In the genomic region with DNA sequence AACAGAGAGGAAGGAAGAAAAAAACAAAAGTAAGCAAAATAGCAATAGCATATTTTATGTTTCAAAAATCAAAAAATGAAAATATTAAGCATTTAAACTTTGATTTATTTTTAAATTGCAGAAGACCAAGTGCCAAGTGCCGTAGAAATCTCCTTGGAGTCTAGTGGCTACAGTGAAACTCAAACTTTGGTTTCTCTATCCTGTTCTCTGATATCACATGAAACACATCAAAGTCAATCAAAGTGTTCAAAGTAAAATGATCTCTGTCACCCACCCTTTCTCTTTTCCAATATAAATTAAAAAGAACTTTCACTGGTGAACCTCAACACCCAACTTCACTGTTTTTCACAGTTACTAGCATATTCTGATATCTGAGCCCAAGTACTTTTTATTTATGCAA, we compare ENCODE assay signal across 13 cellular contexts.
DNase-seq lines count a peak whose midpoint lies in the region; ATAC-seq and TF ChIP-seq lines count a peak whose summit lies in the region.
"Had no signal": no experiment of that assay in that cellular context is flagged by ENCODE, and none has a peak within 500 bp of the region (broad histone marks: within the 10 kb centered on the region; RNA-seq: fewer than 3 reads in every experiment).

No MANE protein-coding gene starts in this region.

- POLR2A ChIA-PET in HEK293 (lab: Yijun Ruan, JAX), result no interaction called here
- POLR2A ChIA-PET in activated CD8-positive, alpha-beta T cell treated with anti-CD3 and anti-CD28 coated beads, Interleukin-2, amount 10 ng/mL, durations not matched to agents 7 days and 5 days (lab: Charles Lee), result interaction anchor here (0.6 to 0.7 kb wide), 2 partner anchors 41 to 206 kb away, joined by 3 read pairs; no protein-coding TSS in a partner anchor
- POLR2A ChIA-PET in naive thymus-derived CD4-positive, alpha-beta T cell (lab: Charles Lee), result interaction anchor here (0.8 to 2.9 kb wide), 7 partner anchors 8 to 549 kb away, joined by 3 to 11 read pairs (median 7); partner anchors contain the start of gene RPL34

- no peaks in the 10 kb centered on the region for H3K9me3 Mint-ChIP-seq in activated naive CD4-positive, alpha-beta T cell treated with anti-CD3 and anti-CD28 coated beads for 36 hours
- no peaks in the 10 kb centered on the region for H3K9me3 Mint-ChIP-seq in activated CD8-positive, alpha-beta T cell treated with anti-CD3 and anti-CD28 coated beads, Interleukin-2, amount 10 ng/mL, durations not matched to agents 7 days and 5 days (ENCODE audit: insufficient read depth)
- peaks cover 0 to 1% (median 0%) of the 10 kb centered on the region in 11 donors for H3K9me3 Mint-ChIP-seq in naive thymus-derived CD4-positive, alpha-beta T cell

- H3K4me3 ChIP-seq in HEK293 (ENCODE audit: low read depth, low read length), result no peak overlapping the region
- H3K4me3 ChIP-seq in naive thymus-derived CD4-positive, alpha-beta T cell (ENCODE audit: low read length), result no peak overlapping the region

- 0 out of 2 replicates have a peak, but pooled peaks cover 3% of the 10 kb centered on the region for H3K4me1 ChIP-seq in HEK293 (ENCODE audit: control insufficient read depth, insufficient read depth, low read length)
- H3K4me1 ChIP-seq in naive thymus-derived CD4-positive, alpha-beta T cell (ENCODE audit: control insufficient read depth in 2 of 2, insufficient read depth in 2 of 2, low read length in 2 of 2), result peaks cover 23 to 67% of the 10 kb centered on the region in 2 donors

- no peak overlapping the region for H3K27ac ChIP-seq in HEK293 (ENCODE audit: extremely low read depth, low read depth, low read length)
- peak overlapping the region; percentile 77 for H3K27ac ChIP-seq in naive thymus-derived CD4-positive, alpha-beta T cell (ENCODE audit: low read depth, low read length)
- H3K27ac ChIP-seq: KMS-11 had no signal

- DNase-seq in activated naive CD4-positive, alpha-beta T cell treated with anti-CD3 and anti-CD28 coated beads for 36 hours, result no peak
- no peak for DNase-seq in activated naive CD4-positive, alpha-beta T cell (lab: John Stamatoyannopoulos, UW)
- DNase-seq in activated CD8-positive, alpha-beta T cell treated with anti-CD3 and anti-CD28 coated beads, Interleukin-2, amount 10 ng/mL, durations not matched to agents 7 days and 5 days, result no peak
- peak in 4 of 9 donors; percentile 36 to 52 (median 50) for DNase-seq in naive thymus-derived CD4-positive, alpha-beta T cell
- DNase-seq in NCI-H1694 (lab: John Stamatoyannopoulos, UW), result no peak
- DNase-seq in inferior parietal cortex (ENCODE audit: extremely low spot score), result no peak
- DNase-seq: ACHN, NCI-H1092 treated with DMSO at 0.1 percent for 48 hours, NCI-H187, PC-3 had no signal

- no peaks in the 10 kb centered on the region for H3K27me3 Mint-ChIP-seq in activated naive CD4-positive, alpha-beta T cell treated with anti-CD3 and anti-CD28 coated beads for 36 hours (ENCODE audit: low read depth)
- H3K27me3 Mint-ChIP-seq in activated CD8-positive, alpha-beta T cell treated with anti-CD3 and anti-CD28 coated beads, Interleukin-2, amount 10 ng/mL, durations not matched to agents 7 days and 5 days (ENCODE audit: low read depth), result no peaks in the 10 kb centered on the region
- no peaks in the 10 kb centered on the region for H3K27me3 Mint-ChIP-seq in naive thymus-derived CD4-positive, alpha-beta T cell

- peaks cover 73% of the 10 kb centered on the region for H3K36me3 Mint-ChIP-seq in activated naive CD4-positive, alpha-beta T cell treated with anti-CD3 and anti-CD28 coated beads for 36 hours (ENCODE audit: low read depth)
- H3K36me3 Mint-ChIP-seq in activated CD8-positive, alpha-beta T cell treated with anti-CD3 and anti-CD28 coated beads, Interleukin-2, amount 10 ng/mL, durations not matched to agents 7 days and 5 days (ENCODE audit: low read depth), result peaks cover 85% of the 10 kb centered on the region
- H3K36me3 Mint-ChIP-seq in naive thymus-derived CD4-positive, alpha-beta T cell, result peaks cover 12 to 72% (median 60%) of the 10 kb centered on the region in 5 donors

- peaks cover 0 to 8% of the 10 kb centered on the region in 2 experiments; a peak in 2 of 3 replicates for H3K36me3 ChIP-seq in HEK293 (ENCODE audit: control insufficient read depth in 2 of 2, insufficient read depth in 1 of 2, low read length in 2 of 2)
- peaks cover 0 to 66% (median 27%) of the 10 kb centered on the region in 3 experiments for H3K36me3 ChIP-seq in naive thymus-derived CD4-positive, alpha-beta T cell (ENCODE audit: control insufficient read depth in 2 of 3, insufficient read depth in 3 of 3, low read length in 3 of 3)

- no peaks in the 10 kb centered on the region for H3K27me3 ChIP-seq in naive thymus-derived CD4-positive, alpha-beta T cell (ENCODE audit: control insufficient read depth in 2 of 2, insufficient read depth in 2 of 2, low read length in 2 of 2)

- peak; percentile 46 for ATAC-seq in activated CD8-positive, alpha-beta T cell treated with anti-CD3 and anti-CD28 coated beads, Interleukin-2, amount 10 ng/mL, durations not matched to agents 7 days and 5 days
- no peak for ATAC-seq in naive thymus-derived CD4-positive, alpha-beta T cell
- no peak for ATAC-seq in GM19324 (IDR thresholded peaks at IDR 0.05; ENCODE audit: low FRiP score, unreplicated experiment)
- ATAC-seq: PC-3 had no signal

- H3K27ac Mint-ChIP-seq in activated naive CD4-positive, alpha-beta T cell treated with anti-CD3 and anti-CD28 coated beads for 36 hours, result peak overlapping the region; percentile 89
- peak overlapping the region; percentile 76 for H3K27ac Mint-ChIP-seq in activated CD8-positive, alpha-beta T cell treated with anti-CD3 and anti-CD28 coated beads, Interleukin-2, amount 10 ng/mL, durations not matched to agents 7 days and 5 days
- H3K27ac Mint-ChIP-seq in naive thymus-derived CD4-positive, alpha-beta T cell, result peak overlapping the region; percentile 84 to 98 (median 94)

- TF ChIP-seq CTCF in HEK293 (tag by site-specific recombination; IDR thresholded peaks at IDR 0.05), result no peak

- intact Hi-C loops in activated naive CD4-positive, alpha-beta T cell treated with anti-CD3 and anti-CD28 coated beads for 36 hours (cut with micrococcal nuclease), result loop anchor here (1.0 kb wide), 1 partner anchor 17 kb away; no protein-coding TSS in a partner anchor
- intact Hi-C loops in naive thymus-derived CD4-positive, alpha-beta T cell (cut with micrococcal nuclease), result loop anchor here in 1 of 2 donors (2.0 to 5.0 kb wide), 2 partner anchors 16 to 42 kb away; no protein-coding TSS in a partner anchor

- H3K9me3 ChIP-seq in HEK293 (ENCODE audit: control insufficient read depth, insufficient read depth, low read depth, low read length), result no peaks in the 10 kb centered on the region
- no peaks in the 10 kb centered on the region for H3K9me3 ChIP-seq in naive thymus-derived CD4-positive, alpha-beta T cell (ENCODE audit: control insufficient read depth in 2 of 3, low read length in 3 of 3)

- peaks cover 89% of the 10 kb centered on the region for H3K4me1 Mint-ChIP-seq in activated naive CD4-positive, alpha-beta T cell treated with anti-CD3 and anti-CD28 coated beads for 36 hours (ENCODE audit: low read depth)
- peaks cover 70% of the 10 kb centered on the region for H3K4me1 Mint-ChIP-seq in activated CD8-positive, alpha-beta T cell treated with anti-CD3 and anti-CD28 coated beads, Interleukin-2, amount 10 ng/mL, durations not matched to agents 7 days and 5 days (ENCODE audit: low read depth)
- H3K4me1 Mint-ChIP-seq in naive thymus-derived CD4-positive, alpha-beta T cell, result peaks cover 32 to 99% (median 89%) of the 10 kb centered on the region in 7 donors

- H3K4me3 Mint-ChIP-seq in activated naive CD4-positive, alpha-beta T cell treated with anti-CD3 and anti-CD28 coated beads for 36 hours, result peak overlapping the region; percentile 4
- H3K4me3 Mint-ChIP-seq in activated CD8-positive, alpha-beta T cell treated with anti-CD3 and anti-CD28 coated beads, Interleukin-2, amount 10 ng/mL, durations not matched to agents 7 days and 5 days, result peak overlapping the region; percentile 52
- peak overlapping the region; percentile 20 to 78 (median 68) for H3K4me3 Mint-ChIP-seq in naive thymus-derived CD4-positive, alpha-beta T cell

- CTCF ChIA-PET in activated naive CD4-positive, alpha-beta T cell treated with anti-CD3 and anti-CD28 coated beads for 36 hours (lab: Charles Lee), result interaction anchor here (0.7 to 0.8 kb wide), 2 partner anchors 46 to 66 kb away, joined by 3 read pairs; no protein-coding TSS in a partner anchor
- CTCF ChIA-PET in HEK293 (lab: Yijun Ruan, JAX), result no interaction called here
- CTCF ChIA-PET in activated CD8-positive, alpha-beta T cell treated with anti-CD3 and anti-CD28 coated beads, Interleukin-2, amount 10 ng/mL, durations not matched to agents 7 days and 5 days (lab: Charles Lee), result interaction anchor here (1.8 to 2.2 kb wide), 2 partner anchors 24 to 35 kb away, joined by 5 to 6 read pairs; no protein-coding TSS in a partner anchor
- CTCF ChIA-PET in naive thymus-derived CD4-positive, alpha-beta T cell (lab: Charles Lee), result interaction anchor here (0.6 kb wide), 1 partner anchor 28 kb away, joined by 3 read pairs; no protein-coding TSS in a partner anchor

TF ChIP-seq in HEK293, 187 proteins besides CTCF, POLR2A, EP300 and RAD21:
- 0 out of 2 replicates have a peak, but pooled peaks have one; percentile 23 for TF ChIP-seq PRDM1 (tag by site-specific recombination; IDR thresholded peaks at IDR 0.05)
- no peak for TF ChIP-seq HOXA7 (CRISPR knock-in tag; IDR thresholded peaks at IDR 0.05; ENCODE audit: borderline replicate concordance)
TF ChIP-seq in HEK293: peak in this region for 1.

Comparison
In these comparisons a context has a peak if more than half of its experiments do, and no peak if none do; other contexts are left out.
1. H3K4me3 Mint-ChIP-seq: peak in every context shown above with its lines; median percentile 68 in naive thymus-derived CD4-positive, alpha-beta T cell; 52 in activated CD8-positive, alpha-beta T cell treated with anti-CD3 and anti-CD28 coated beads, Interleukin-2, amount 10 ng/mL, durations not matched to agents 7 days and 5 days; 4 in activated naive CD4-positive, alpha-beta T cell treated with anti-CD3 and anti-CD28 coated beads for 36 hours.